ENCODE assay signal across 11 cellular contexts in the genomic region with DNA sequence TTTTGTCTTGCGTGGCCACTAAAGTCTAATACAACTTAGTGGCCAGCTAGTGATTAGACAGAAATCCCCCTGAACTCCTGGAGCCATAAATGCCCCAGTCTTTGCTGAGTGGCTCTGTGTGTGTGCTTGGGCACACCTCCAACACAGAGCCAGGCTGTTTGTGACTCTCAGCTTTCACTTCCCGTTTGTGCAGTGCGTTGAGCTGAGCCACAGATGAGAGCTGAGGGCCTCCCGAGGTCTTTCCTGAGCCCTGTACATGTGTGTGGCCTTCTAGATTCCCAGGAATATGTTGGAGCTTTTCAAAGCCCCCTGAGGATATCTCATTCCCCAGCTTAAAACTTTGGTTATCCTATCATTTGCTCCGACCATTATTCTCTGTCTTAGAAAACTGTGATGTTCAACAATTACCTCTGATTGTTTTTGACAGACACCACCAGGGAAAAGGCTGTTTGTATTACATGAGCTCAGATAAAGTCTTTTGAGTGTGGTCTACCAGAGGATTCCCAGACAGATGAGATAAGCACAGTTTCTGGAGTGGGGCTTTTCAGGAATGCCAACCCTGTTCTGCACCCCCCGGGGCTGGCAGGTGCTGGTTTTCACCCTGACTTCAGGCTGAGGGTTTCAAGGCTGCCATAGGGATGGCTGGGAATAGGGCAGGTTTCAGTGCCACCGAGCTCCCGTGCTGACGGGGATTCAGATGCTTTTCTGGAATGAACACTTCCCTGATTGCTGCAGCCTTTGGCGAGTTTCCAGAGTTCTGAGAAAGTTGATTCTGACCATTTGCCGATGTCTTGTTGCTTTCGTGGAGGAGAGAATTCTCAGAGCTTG. TPM values are rescaled to one million over a fixed set of nuclear protein-coding genes. Genes with fewer than 3 reads are reported as not detected.
DNase-seq lines count a peak whose midpoint lies in the region; ATAC-seq and TF ChIP-seq lines count a peak whose summit lies in the region.
"Had no signal": no experiment of that assay in that cellular context is flagged by ENCODE, and none has a peak within 500 bp of the region (broad histone marks: within the 10 kb centered on the region; RNA-seq: fewer than 3 reads in every experiment).

No MANE protein-coding gene starts in this region.

- H3K27me3 ChIP-seq in cardiac muscle cell (no peaks in the 10 kb centered on the region), upper lobe of right lung (no peaks in the 10 kb centered on the region), H7 (ENCODE audit: control insufficient read depth, insufficient read depth, low read length) (no peaks in the 10 kb centered on the region)

- CTCF ChIA-PET in RWPE1 (lab: Yijun Ruan, JAX), result no interaction called here

- H3K4me1 ChIP-seq in cardiac muscle cell (ENCODE audit: low read depth) (no peaks in the 10 kb centered on the region), upper lobe of right lung (no peaks in the 10 kb centered on the region)

- peak; percentile 53 for DNase-seq in Right ventricle myocardium superior
- DNase-seq in cardiac septum (ENCODE audit: low spot score), result no peak
- DNase-seq in SIG-M5 (lab: John Stamatoyannopoulos, UW), result peak; percentile 38
- peak in 1 of 2 donors; percentile 78 for DNase-seq in cardiac muscle cell (ENCODE audit: low read depth in 1 of 2, low spot score in 1 of 2)
- peak; percentile 48 for DNase-seq in upper lobe of right lung
- no peak for DNase-seq in H7
- no peak for DNase-seq in NCI-H446 treated with DMSO at 0.1 percent for 48 hours (lab: John Stamatoyannopoulos, UW)
- no peak for DNase-seq in RWPE1 (ENCODE audit: low spot score)

- POLR2A ChIA-PET in RWPE1 (lab: Yijun Ruan, JAX; ENCODE audit: low non-redundant PET), result no interaction called here

- H3K27ac ChIP-seq in cardiac muscle cell, result peak overlapping the region; percentile 24
- H3K27ac ChIP-seq in upper lobe of right lung, result no peak overlapping the region
- no peak overlapping the region for H3K27ac ChIP-seq in RWPE1
- H3K27ac ChIP-seq: epithelial cell of prostate had no signal

- H3K9me3 ChIP-seq in cardiac muscle cell (ENCODE audit: low read depth), result no peaks in the 10 kb centered on the region
- H3K9me3 ChIP-seq in upper lobe of right lung, result peaks cover 11% of the 10 kb centered on the region

- intact Hi-C loops in Right ventricle myocardium superior (cut with DNase I) (loop anchor here (10.0 kb wide), 1 partner anchor 157 kb away; no protein-coding TSS in a partner anchor), cardiac septum (cut with DNase I) (no loop called here), upper lobe of right lung (cut with DNase I) (no loop called here)

- H3K36me3 ChIP-seq in cardiac muscle cell, result peaks cover 16% of the 10 kb centered on the region
- peaks cover 64% of the 10 kb centered on the region for H3K36me3 ChIP-seq in upper lobe of right lung
- H3K36me3 ChIP-seq in H7 (replicated peaks; ENCODE audit: control insufficient read depth, insufficient read depth, low read length), result peaks cover 13% of the 10 kb centered on the region

- TF ChIP-seq CTCF in cardiac muscle cell (IDR thresholded peaks at IDR 0.05; ENCODE audit: low read depth, low read length) (no peak), upper lobe of right lung (IDR thresholded peaks at IDR 0.05) (no peak), RWPE1 (conservative IDR thresholded peaks at IDR 0.05; ENCODE audit: low read depth) (no peak)

- ATAC-seq in Right ventricle myocardium superior (ENCODE audit: poor library complexity), result peak; percentile 41
- peak; percentile 81 for ATAC-seq in upper lobe of right lung
- ATAC-seq: activated naive CD4-positive, alpha-beta T cell treated with anti-CD3 and anti-CD28 coated beads, Interleukin-2, amount 50 U/mL, for 72 hours had no signal

- H3K4me3 ChIP-seq in cardiac muscle cell (no peak overlapping the region), upper lobe of right lung (no peak overlapping the region), H7 (ENCODE audit: insufficient read depth, low read depth, low read length) (no peak overlapping the region)

RNA-seq across cellular contexts. Expression of a gene that starts 23.8 kb away (rescaled TPM):
- total RNA-seq in Right ventricle myocardium superior (13.5 TPM), cardiac septum (12.3 TPM), cardiac muscle cell (17.3 and 21.7 TPM in 2 replicates), upper lobe of right lung (20.3 TPM)
- 20.9 and 22.1 TPM in 2 replicates for polyA plus RNA-seq in cardiac muscle cell
- total RNA-seq in H7 (2014; rRNA removed; shearing (Covaris generic)), result 19.1 and 22.8 TPM in 2 replicates

RNA-seq across cellular contexts. Expression of a gene that starts 23.9 kb away (rescaled TPM):
- total RNA-seq in Right ventricle myocardium superior (124 TPM), cardiac septum (58.0 TPM), cardiac muscle cell (75.9 and 97.5 TPM in 2 replicates), upper lobe of right lung (36.3 TPM)
- polyA plus RNA-seq in cardiac muscle cell, result 194 and 220 TPM in 2 replicates
- total RNA-seq in H7 (2014; rRNA removed; shearing (Covaris generic)), result 70.0 and 108 TPM in 2 replicates

RNA-seq across cellular contexts. Expression of a gene that starts 53.3 kb away (rescaled TPM):
- total RNA-seq in Right ventricle myocardium superior, result not detected
- total RNA-seq in cardiac septum, result not detected
- total RNA-seq in cardiac muscle cell, result not detected in 2 replicates
- polyA plus RNA-seq in cardiac muscle cell, result not detected in 2 replicates
- total RNA-seq in upper lobe of right lung, result not detected
- total RNA-seq in H7 (2014; rRNA removed; shearing (Covaris generic)), result not detected in 2 replicates
- total RNA-seq: A673; activated naive CD4-positive, alpha-beta T cell treated with anti-CD3 and anti-CD28 coated beads, Interleukin-2, amount 50 U/mL, for 72 hours had no signal

Comparison
In these comparisons a context has a peak if more than half of its experiments do, and no peak if none do; other contexts are left out.
1. DNase-seq: peak in Right ventricle myocardium superior (single experiment), SIG-M5 (single experiment) and upper lobe of right lung (single experiment); none in cardiac septum (single experiment), H7 (single experiment), NCI-H446 treated with DMSO at 0.1 percent for 48 hours (single experiment) and RWPE1 (single experiment).